Comparison of ENCODE assay signal across 20 cellular contexts in genomic region chr12:123284669-123285068, GRCh38. TPM values are rescaled to one million over a fixed set of nuclear protein-coding genes. Genes with fewer than 3 reads are reported as not detected.
DNase-seq lines count a peak whose midpoint lies in the region; ATAC-seq, FAIRE-seq and TF ChIP-seq lines count a peak whose summit lies in the region.
"Had no signal": no experiment of that assay in that cellular context is flagged by ENCODE, and none has a peak within 500 bp of the region (broad histone marks: within the 10 kb centered on the region; RNA-seq: fewer than 3 reads in every experiment).

No MANE protein-coding gene starts in this region.

- H2AFZ ChIP-seq in HepG2 (ENCODE audit: low read length) (no peak overlapping the region), K562 (ENCODE audit: low read depth, low read length) (no peak overlapping the region)

- H3K27ac Mint-ChIP-seq in CD14-positive monocyte: no peak overlapping the region
- H3K27ac Mint-ChIP-seq: B cell; CD4-positive, alpha-beta memory T cell; CD4-positive, CD25-positive, alpha-beta regulatory T cell; CD8-positive, alpha-beta memory T cell had no signal

- no peaks in the 10 kb centered on the region for H3K79me2 ChIP-seq in HepG2 (ENCODE audit: insufficient read depth, low read length)
- H3K79me2 ChIP-seq in K562 (ENCODE audit: control insufficient read depth, insufficient read depth, low read length): no peaks in the 10 kb centered on the region

- DNase-seq in HepG2 (ENCODE audit: low spot score) (no peak), right lobe of liver (no peak), K562 (ENCODE audit: extremely low read depth in 1 of 4, low spot score in 3 of 4) (no peak), CD14-positive monocyte (ENCODE audit: low spot score) (no peak)
- DNase-seq: AML-193; Caco-2; Calu3; CD4-positive, alpha-beta memory T cell; CD4-positive, CD25-positive, alpha-beta regulatory T cell; CD8-positive, alpha-beta memory T cell; DMS79 treated with DMSO at 0.1 percent for 48 hours; GF-D8 had no signal

- peaks cover 18% of the 10 kb centered on the region for H3K4me1 ChIP-seq in HepG2 (ENCODE audit: insufficient read depth, low read length)
- H3K4me1 ChIP-seq in right lobe of liver: no peaks in the 10 kb centered on the region
- peaks cover 0 to 3% of the 10 kb centered on the region in 2 experiments; a peak in 1 of 5 replicates for H3K4me1 ChIP-seq in K562 (replicated peaks in 1 of 2; ENCODE audit: control insufficient read depth in 2 of 2, insufficient read depth in 2 of 2, low read length in 2 of 2)
- H3K4me1 ChIP-seq: A549, Caco-2 had no signal

- no peaks in the 10 kb centered on the region for H3K27me3 Mint-ChIP-seq in CD14-positive monocyte (ENCODE audit: low read depth in 3 of 3)
- H3K27me3 Mint-ChIP-seq: B cell; CD4-positive, alpha-beta memory T cell; CD4-positive, CD25-positive, alpha-beta regulatory T cell; CD8-positive, alpha-beta memory T cell had no signal

- no peaks in the 10 kb centered on the region for H3K9me3 ChIP-seq in HepG2 (ENCODE audit: low read length)
- no peaks in the 10 kb centered on the region for H3K9me3 ChIP-seq in right lobe of liver
- no peaks in the 10 kb centered on the region for H3K9me3 ChIP-seq in K562 (replicated peaks; ENCODE audit: control insufficient read depth, insufficient read depth, low read depth, low read length)
- H3K9me3 ChIP-seq: A549; BLaER1 treated with 17β-estradiol and CSF1 and Interleukin-3, amounts not matched to agents 10 nM and 100 nM; Caco-2 had no signal

- TF ChIP-seq EP300 in HepG2 (IDR thresholded peaks at IDR 0.05; ENCODE audit: low read depth in 2 of 2, low read length in 2 of 2): no peak
- no peak for TF ChIP-seq EP300 in HepG2 (CRISPR knock-in tag; IDR thresholded peaks at IDR 0.05; ENCODE audit: borderline replicate concordance)
- TF ChIP-seq EP300 in K562 (IDR thresholded peaks at IDR 0.05; ENCODE audit: low read length): no peak

- no peak overlapping the region for H3K27ac ChIP-seq in HepG2 (ENCODE audit: extremely low read length, insufficient read depth, low read length)
- no peak overlapping the region for H3K27ac ChIP-seq in right lobe of liver
- no peak overlapping the region for H3K27ac ChIP-seq in K562 (ENCODE audit: extremely low read depth, low read depth, low read length)
- H3K27ac ChIP-seq: 22Rv1; A549; BLaER1 treated with 17β-estradiol and CSF1 and Interleukin-3, amounts not matched to agents 10 nM and 100 nM; C4-2B had no signal

- H3K27me3 ChIP-seq in HepG2 (ENCODE audit: control insufficient read depth in 1 of 2, insufficient read depth in 2 of 2, low read length in 2 of 2) (no peaks in the 10 kb centered on the region), right lobe of liver (no peaks in the 10 kb centered on the region), K562 (ENCODE audit: control insufficient read depth in 2 of 2, insufficient read depth in 2 of 2, low read length in 2 of 2) (no peaks in the 10 kb centered on the region)
- H3K27me3 ChIP-seq: BLaER1 treated with 17β-estradiol and CSF1 and Interleukin-3, amounts not matched to agents 10 nM and 100 nM had no signal

- peaks cover 9 to 14% of the 10 kb centered on the region in 2 donors for H3K36me3 Mint-ChIP-seq in CD14-positive monocyte

- H3K4me2 ChIP-seq in HepG2 (ENCODE audit: low read depth, low read length) (no peak overlapping the region; the same call in 1 of the 2 replicates), K562 (ENCODE audit: insufficient read depth, low read length) (no peak overlapping the region)
- H3K4me2 ChIP-seq: A549; BLaER1 treated with 17β-estradiol and CSF1 and Interleukin-3, amounts not matched to agents 10 nM and 100 nM had no signal

- intact Hi-C loops in HepG2 (cut with micrococcal nuclease; ENCODE audit: unreplicated experiment): no loop called here
- intact Hi-C loops in right lobe of liver (cut with DNase I): no loop called here
- intact Hi-C loops in K562 (cut with micrococcal nuclease): no loop called here
- intact Hi-C loops in CD14-positive monocyte (cut with micrococcal nuclease): no loop called here

- no peak overlapping the region for H3K9ac ChIP-seq in HepG2 (ENCODE audit: insufficient read depth, low read depth, low read length)
- no peak overlapping the region for H3K9ac ChIP-seq in K562 (ENCODE audit: insufficient read depth in 1 of 2, low read depth in 2 of 2, low read length in 2 of 2)
- H3K9ac ChIP-seq: BLaER1 treated with 17β-estradiol and CSF1 and Interleukin-3, amounts not matched to agents 10 nM and 100 nM had no signal

- ATAC-seq in HepG2 (no peak), right lobe of liver (no peak), K562 (no peak)
- ATAC-seq: A549 had no signal

- H3K36me3 ChIP-seq in HepG2 (replicated peaks in 1 of 2; ENCODE audit: control insufficient read depth in 1 of 2, insufficient read depth in 2 of 2, low read length in 2 of 2) (peaks cover 1 to 6% of the 10 kb centered on the region in 2 experiments; a peak in 2 of 5 replicates), right lobe of liver (peaks cover 0 to 8% (median under 1%) of the 10 kb centered on the region in 4 donors), K562 (ENCODE audit: control insufficient read depth, insufficient read depth, low read length) (peaks cover 9% of the 10 kb centered on the region; the same call in 2 of the 3 replicates)

- TF ChIP-seq RAD21 in HepG2 (CRISPR knock-in tag; IDR thresholded peaks at IDR 0.05) (no peak), K562 (CRISPR knock-in tag; conservative IDR thresholded peaks at IDR 0.05 in 1 of 2, IDR thresholded peaks at IDR 0.05 in 1 of 2) (no peak)

- BruUV-seq in HepG2 (replicated peaks; lab: Mats Ljungman, UMichigan) (no TSS peak), K562 (replicated peaks; lab: Mats Ljungman, UMichigan) (no TSS peak)

- H3K4me3 ChIP-seq in HepG2 (replicated peaks in 1 of 3; ENCODE audit: insufficient read depth in 1 of 3, low read depth in 2 of 3, low read length in 3 of 3) (no peak overlapping the region), right lobe of liver (no peak overlapping the region), K562 (no peak overlapping the region)
- H3K4me3 ChIP-seq: A549; BLaER1 treated with 17β-estradiol and CSF1 and Interleukin-3, amounts not matched to agents 10 nM and 100 nM had no signal

- CTCF ChIA-PET in HepG2 (lab: Yijun Ruan, JAX; ENCODE audit: low intra/inter-chr PET ratio, low total read pairs) (no interaction called here), K562 (lab: Yijun Ruan, JAX; ENCODE audit: low intra/inter-chr PET ratio) (no interaction called here)

- WGBS in HepG2 (ENCODE audit: low lambda C conversion rate): 93% methylated on average over 4 of the region's 4 CpGs
- 96% methylated on average over 4 of the region's 4 CpGs for WGBS in right lobe of liver (ENCODE audit: insufficient coverage, low coverage, low lambda C conversion rate, missing lambda C conversion rate)
- WGBS in K562 (ENCODE audit: insufficient coverage, low coverage, missing lambda C conversion rate): 92% methylated on average over 4 of the region's 4 CpGs

- H3K9me1 ChIP-seq in K562 (ENCODE audit: control insufficient read depth, insufficient read depth, low read length): no peaks in the 10 kb centered on the region

- TF ChIP-seq CTCF in HepG2 (CRISPR knock-in tag; IDR thresholded peaks at IDR 0.05): no peak
- no peak for TF ChIP-seq CTCF in right lobe of liver (IDR thresholded peaks at IDR 0.05)
- no peak for TF ChIP-seq CTCF in K562 (IDR thresholded peaks at IDR 0.05 in 2 of 3, conservative IDR thresholded peaks at IDR 0.05 in 1 of 3; ENCODE audit: insufficient read depth in 2 of 3, low read depth in 1 of 3, low read length in 3 of 3)
- no peak for TF ChIP-seq CTCF in CD14-positive monocyte (IDR thresholded peaks at IDR 0.05)

- no peaks in the 10 kb centered on the region for H3K9me3 Mint-ChIP-seq in CD14-positive monocyte
- H3K9me3 Mint-ChIP-seq: CD4-positive, alpha-beta memory T cell; CD4-positive, CD25-positive, alpha-beta regulatory T cell; CD8-positive, alpha-beta memory T cell had no signal

- no peaks in the 10 kb centered on the region for H4K20me1 ChIP-seq in HepG2 (ENCODE audit: insufficient read depth, low read length)
- H4K20me1 ChIP-seq in K562 (replicated peaks; ENCODE audit: control insufficient read depth, insufficient read depth, low read length): no peaks in the 10 kb centered on the region

- no peak overlapping the region for H3K4me3 Mint-ChIP-seq in CD14-positive monocyte
- H3K4me3 Mint-ChIP-seq: B cell; CD4-positive, alpha-beta memory T cell; CD4-positive, CD25-positive, alpha-beta regulatory T cell; CD8-positive, alpha-beta memory T cell had no signal

- no peak for TF ChIP-seq POLR2A in HepG2 (IDR thresholded peaks at IDR 0.05; ENCODE audit: insufficient read depth in 1 of 2, low read depth in 2 of 2, low read length in 2 of 2)
- no peak for TF ChIP-seq POLR2A in right lobe of liver (IDR thresholded peaks at IDR 0.05)
- TF ChIP-seq POLR2A in K562 (conservative IDR thresholded peaks at IDR 0.05): no peak

- FAIRE-seq in HepG2 (lab: Jason Lieb, UNC): no peak
- FAIRE-seq in K562 (lab: Jason Lieb, UNC): no peak
- FAIRE-seq: A549, D721Med, G401.6, GM19239 had no signal

- in situ Hi-C loops in HepG2 (cut with HindIII; ENCODE audit: extremely low pct_ligation_motif_present, low pct_unique_long_range_greater_than_20kb): no loop called here
- in situ Hi-C loops in K562 (cut with MboI): no loop called here

- H3K4me1 Mint-ChIP-seq in CD14-positive monocyte: peaks cover 4% of the 10 kb centered on the region
- H3K4me1 Mint-ChIP-seq: B cell; CD4-positive, alpha-beta memory T cell; CD4-positive, CD25-positive, alpha-beta regulatory T cell; CD8-positive, alpha-beta memory T cell had no signal

- POLR2A ChIA-PET in HepG2 (lab: Yijun Ruan, JAX): no interaction called here
- POLR2A ChIA-PET in K562 (lab: Yijun Ruan, JAX): interaction anchor here (0.6 kb wide), 1 partner anchor 106 kb away, joined by 3 read pairs; no protein-coding TSS in a partner anchor

RNA-seq across cellular contexts. Expression of gene CDK2AP1, which starts 13.0 kb away (rescaled TPM):
- total RNA-seq in HepG2 (2016; rRNA removed; fragmentation: Illumina TruSeq; extraction: Trizol): 124 and 127 TPM in 2 replicates
- total RNA-seq in HepG2 (2016; cell fraction: cytosol; rRNA removed; fragmentation: Illumina TruSeq; extraction: Trizol; ENCODE audit: low read depth): 231 and 242 TPM in 2 replicates
- total RNA-seq in HepG2 (2016; cell fraction: insoluble cytoplasmic fraction; rRNA removed; fragmentation: Illumina TruSeq; extraction: Trizol): 113 and 125 TPM in 2 replicates
- 398 and 408 TPM in 2 replicates for total RNA-seq in HepG2 (2016; cell fraction: membrane; rRNA removed; fragmentation: Illumina TruSeq; extraction: Trizol)
- 62.2 and 68.8 TPM in 2 replicates for total RNA-seq in HepG2 (2016; cell fraction: nucleus; rRNA removed; fragmentation: Illumina TruSeq; extraction: Trizol)
- polyA plus RNA-seq in HepG2 (2011; rRNA removed): 86.4 and 134 TPM in 2 replicates
- 58.8 and 85.6 TPM in 2 replicates for polyA plus RNA-seq in HepG2 (2011; cell fraction: cytosol; rRNA removed)
- 20.9 and 25.6 TPM in 2 replicates for polyA plus RNA-seq in HepG2 (2011; cell fraction: nucleus; rRNA removed)
- 65.6 and 68.7 TPM in 2 replicates for polyA plus RNA-seq in HepG2 (2012)
- 579 and 634 TPM in 2 replicates for polyA plus RNA-seq in HepG2 (2016; cell fraction: cytosol; fragmentation: Illumina TruSeq; extraction: Trizol; ENCODE audit: low read depth)
- 215 and 249 TPM in 2 replicates for polyA plus RNA-seq in HepG2 (2016; cell fraction: insoluble cytoplasmic fraction; fragmentation: Illumina TruSeq; extraction: Trizol; ENCODE audit: low read depth)
- 709 and 711 TPM in 2 replicates for polyA plus RNA-seq in HepG2 (2016; cell fraction: membrane; fragmentation: Illumina TruSeq; extraction: Trizol; ENCODE audit: low read depth)
- polyA plus RNA-seq in HepG2 (2016; cell fraction: nucleus; fragmentation: Illumina TruSeq; extraction: Trizol; ENCODE audit: insufficient read depth, low read depth): 153 and 155 TPM in 2 replicates
- 55.7 and 80.7 TPM in 2 replicates for polyA minus RNA-seq in HepG2 (2011; rRNA and poly(A)+ RNA removed; ENCODE audit: low replicate concordance)
- polyA minus RNA-seq in HepG2 (2011; cell fraction: cytosol; rRNA and poly(A)+ RNA removed): 29.3 and 31.7 TPM in 2 replicates
- polyA minus RNA-seq in HepG2 (2011; cell fraction: nucleus; rRNA and poly(A)+ RNA removed): 17.1 and 23.9 TPM in 2 replicates
- total RNA-seq in right lobe of liver: 10 to 100 TPM; 24.9 to 44.0 (median 33.0) TPM
- 10.7 and 13.8 TPM in 2 replicates for total RNA-seq in K562 (2011; cell fraction: chromatin; rRNA removed; ENCODE audit: low replicate concordance)
- total RNA-seq in K562 (2011; cell fraction: nucleolus; rRNA removed): 6.8 and 7.7 TPM in 2 replicates
- total RNA-seq in K562 (2011; cell fraction: nucleoplasm; rRNA removed): 12.2 and 23.9 TPM in 2 replicates
- total RNA-seq in K562 (2014; rRNA removed): 48.8 and 76.0 TPM in 2 replicates
- total RNA-seq in K562 (2014; rRNA removed; fragmentation: Illumina TruSeq; extraction: Trizol): 74.3 and 75.5 TPM in 2 replicates
- 53.4 and 56.5 TPM in 2 replicates for total RNA-seq in K562 (2015; rRNA removed; fragmentation: Illumina TruSeq; extraction: Trizol)
- total RNA-seq in K562 (2021): 57.9 and 64.7 TPM in 2 replicates
- 75.3 and 130 TPM in 2 replicates for polyA plus RNA-seq in K562 (2011; rRNA removed)
- polyA plus RNA-seq in K562 (2011; cell fraction: cytosol; rRNA removed): 33.0 and 59.0 TPM in 2 replicates
- 16.3 and 26.6 TPM in 2 replicates for polyA plus RNA-seq in K562 (2011; cell fraction: nucleus; rRNA removed)
- 37.3 and 64.5 TPM in 2 replicates for polyA plus RNA-seq in K562 (2012)
- polyA plus RNA-seq in K562 (2014; fragmentation: Illumina TruSeq; extraction: Trizol): 86.2 and 99.9 TPM in 2 replicates
- 10 to 100 TPM; 26.0 to 28.2 TPM for polyA plus RNA-seq in K562 (2014; fragmentation: Nextera tagmentation; extraction: Ambion mirVana)
- polyA plus RNA-seq in K562 (2014; rRNA removed): 59.2 and 83.0 TPM in 2 replicates
- polyA minus RNA-seq in K562 (2011; rRNA and poly(A)+ RNA removed): 33.6 and 45.3 TPM in 2 replicates
- polyA minus RNA-seq in K562 (2011; cell fraction: cytosol; rRNA and poly(A)+ RNA removed): 13.5 and 23.6 TPM in 2 replicates
- polyA minus RNA-seq in K562 (2011; cell fraction: nucleus; rRNA and poly(A)+ RNA removed): 5.1 and 7.8 TPM in 2 replicates
- 10 to 100 TPM; 44.5 to 58.4 TPM for polyA plus RNA-seq in CD14-positive monocyte

RNA-seq across cellular contexts. Expression of gene MTRFR, which starts 51.4 kb away (rescaled TPM):
- total RNA-seq in HepG2 (2016; rRNA removed; fragmentation: Illumina TruSeq; extraction: Trizol): 9.9 and 10.0 TPM in 2 replicates
- total RNA-seq in HepG2 (2016; cell fraction: cytosol; rRNA removed; fragmentation: Illumina TruSeq; extraction: Trizol; ENCODE audit: low read depth): 4.3 and 4.7 TPM in 2 replicates
- 10.1 and 11.8 TPM in 2 replicates for total RNA-seq in HepG2 (2016; cell fraction: insoluble cytoplasmic fraction; rRNA removed; fragmentation: Illumina TruSeq; extraction: Trizol)
- 7.4 and 8.2 TPM in 2 replicates for total RNA-seq in HepG2 (2016; cell fraction: membrane; rRNA removed; fragmentation: Illumina TruSeq; extraction: Trizol)
- total RNA-seq in HepG2 (2016; cell fraction: nucleus; rRNA removed; fragmentation: Illumina TruSeq; extraction: Trizol): 5.5 and 10.3 TPM in 2 replicates
- polyA plus RNA-seq in HepG2 (2011; rRNA removed): 6.6 and 7.1 TPM in 2 replicates
- polyA plus RNA-seq in HepG2 (2011; cell fraction: cytosol; rRNA removed): 8.7 and 9.8 TPM in 2 replicates
- polyA plus RNA-seq in HepG2 (2011; cell fraction: nucleus; rRNA removed): 5.2 and 6.4 TPM in 2 replicates
- 10.0 and 10.2 TPM in 2 replicates for polyA plus RNA-seq in HepG2 (2012)
- polyA plus RNA-seq in HepG2 (2016; cell fraction: cytosol; fragmentation: Illumina TruSeq; extraction: Trizol; ENCODE audit: low read depth): 3.1 and 3.9 TPM in 2 replicates
- polyA plus RNA-seq in HepG2 (2016; cell fraction: insoluble cytoplasmic fraction; fragmentation: Illumina TruSeq; extraction: Trizol; ENCODE audit: low read depth): 13.9 and 14.4 TPM in 2 replicates
- 4.7 and 4.9 TPM in 2 replicates for polyA plus RNA-seq in HepG2 (2016; cell fraction: membrane; fragmentation: Illumina TruSeq; extraction: Trizol; ENCODE audit: low read depth)
- polyA plus RNA-seq in HepG2 (2016; cell fraction: nucleus; fragmentation: Illumina TruSeq; extraction: Trizol; ENCODE audit: insufficient read depth, low read depth): 10.7 and 11.4 TPM in 2 replicates
- polyA minus RNA-seq in HepG2 (2011; rRNA and poly(A)+ RNA removed; ENCODE audit: low replicate concordance): 16.6 and 38.7 TPM in 2 replicates
- polyA minus RNA-seq in HepG2 (2011; cell fraction: cytosol; rRNA and poly(A)+ RNA removed): 3.7 and 7.1 TPM in 2 replicates
- polyA minus RNA-seq in HepG2 (2011; cell fraction: nucleus; rRNA and poly(A)+ RNA removed): 17.9 and 18.5 TPM in 2 replicates
- total RNA-seq in right lobe of liver: 1 to 10 TPM; 6.5 to 8.6 (median 7.4) TPM
- 43.4 and 69.0 TPM in 2 replicates for total RNA-seq in K562 (2011; cell fraction: chromatin; rRNA removed; ENCODE audit: low replicate concordance)
- 60.1 and 65.2 TPM in 2 replicates for total RNA-seq in K562 (2011; cell fraction: nucleolus; rRNA removed)
- total RNA-seq in K562 (2011; cell fraction: nucleoplasm; rRNA removed): 57.9 and 58.3 TPM in 2 replicates
- total RNA-seq in K562 (2014; rRNA removed): 23.4 and 26.4 TPM in 2 replicates
- 32.5 and 34.7 TPM in 2 replicates for total RNA-seq in K562 (2014; rRNA removed; fragmentation: Illumina TruSeq; extraction: Trizol)
- 45.5 and 50.9 TPM in 2 replicates for total RNA-seq in K562 (2015; rRNA removed; fragmentation: Illumina TruSeq; extraction: Trizol)
- total RNA-seq in K562 (2021): 23.1 and 24.0 TPM in 2 replicates
- 15.2 and 16.7 TPM in 2 replicates for polyA plus RNA-seq in K562 (2011; rRNA removed)
- 23.7 and 26.5 TPM in 2 replicates for polyA plus RNA-seq in K562 (2011; cell fraction: cytosol; rRNA removed)
- polyA plus RNA-seq in K562 (2011; cell fraction: nucleus; rRNA removed): 7.3 and 10.9 TPM in 2 replicates
- polyA plus RNA-seq in K562 (2012): 19.2 and 25.8 TPM in 2 replicates
- polyA plus RNA-seq in K562 (2014; fragmentation: Illumina TruSeq; extraction: Trizol): 33.3 and 37.1 TPM in 2 replicates
- polyA plus RNA-seq in K562 (2014; fragmentation: Nextera tagmentation; extraction: Ambion mirVana): 10 to 100 TPM; 52.6 to 55.6 TPM
- polyA plus RNA-seq in K562 (2014; rRNA removed): 29.6 and 32.3 TPM in 2 replicates
- polyA minus RNA-seq in K562 (2011; rRNA and poly(A)+ RNA removed): 18.5 and 22.0 TPM in 2 replicates
- polyA minus RNA-seq in K562 (2011; cell fraction: cytosol; rRNA and poly(A)+ RNA removed): 15.7 and 18.5 TPM in 2 replicates
- polyA minus RNA-seq in K562 (2011; cell fraction: nucleus; rRNA and poly(A)+ RNA removed): 16.8 and 24.9 TPM in 2 replicates
- 1 to 10 TPM; 1.7 to 2.1 TPM for polyA plus RNA-seq in CD14-positive monocyte

RNA-seq across cellular contexts. Expression of gene MPHOSPH9, which starts 51.7 kb away (rescaled TPM):
- 63.4 and 105 TPM in 2 replicates for total RNA-seq in HepG2 (2016; rRNA removed; fragmentation: Illumina TruSeq; extraction: Trizol)
- total RNA-seq in HepG2 (2016; cell fraction: cytosol; rRNA removed; fragmentation: Illumina TruSeq; extraction: Trizol; ENCODE audit: low read depth): 22.5 and 26.3 TPM in 2 replicates
- total RNA-seq in HepG2 (2016; cell fraction: insoluble cytoplasmic fraction; rRNA removed; fragmentation: Illumina TruSeq; extraction: Trizol): 66.9 and 102 TPM in 2 replicates
- total RNA-seq in HepG2 (2016; cell fraction: membrane; rRNA removed; fragmentation: Illumina TruSeq; extraction: Trizol): 48.3 and 55.1 TPM in 2 replicates
- total RNA-seq in HepG2 (2016; cell fraction: nucleus; rRNA removed; fragmentation: Illumina TruSeq; extraction: Trizol): 87.6 and 95.5 TPM in 2 replicates
- polyA plus RNA-seq in HepG2 (2011; rRNA removed): 12.8 and 20.3 TPM in 2 replicates
- polyA plus RNA-seq in HepG2 (2011; cell fraction: cytosol; rRNA removed): 4.1 and 6.0 TPM in 2 replicates
- 15.1 and 19.3 TPM in 2 replicates for polyA plus RNA-seq in HepG2 (2011; cell fraction: nucleus; rRNA removed)
- 10.8 and 17.4 TPM in 2 replicates for polyA plus RNA-seq in HepG2 (2012)
- 3.7 and 5.2 TPM in 2 replicates for polyA plus RNA-seq in HepG2 (2016; cell fraction: cytosol; fragmentation: Illumina TruSeq; extraction: Trizol; ENCODE audit: low read depth)
- 42.2 and 54.4 TPM in 2 replicates for polyA plus RNA-seq in HepG2 (2016; cell fraction: insoluble cytoplasmic fraction; fragmentation: Illumina TruSeq; extraction: Trizol; ENCODE audit: low read depth)
- polyA plus RNA-seq in HepG2 (2016; cell fraction: membrane; fragmentation: Illumina TruSeq; extraction: Trizol; ENCODE audit: low read depth): 9.7 and 16.5 TPM in 2 replicates
- polyA plus RNA-seq in HepG2 (2016; cell fraction: nucleus; fragmentation: Illumina TruSeq; extraction: Trizol; ENCODE audit: insufficient read depth, low read depth): 50.0 and 51.4 TPM in 2 replicates
- 9.0 and 29.0 TPM in 2 replicates for polyA minus RNA-seq in HepG2 (2011; rRNA and poly(A)+ RNA removed; ENCODE audit: low replicate concordance)
- polyA minus RNA-seq in HepG2 (2011; cell fraction: cytosol; rRNA and poly(A)+ RNA removed): 28.6 and 33.4 TPM in 2 replicates
- polyA minus RNA-seq in HepG2 (2011; cell fraction: nucleus; rRNA and poly(A)+ RNA removed): 80.9 and 119 TPM in 2 replicates
- 10 to 100 TPM; 14.5 to 25.7 (median 19.1) TPM for total RNA-seq in right lobe of liver
- 95.6 and 362 TPM in 2 replicates for total RNA-seq in K562 (2011; cell fraction: chromatin; rRNA removed; ENCODE audit: low replicate concordance)
- total RNA-seq in K562 (2011; cell fraction: nucleolus; rRNA removed): 57.4 and 73.7 TPM in 2 replicates
- total RNA-seq in K562 (2011; cell fraction: nucleoplasm; rRNA removed): 121 and 152 TPM in 2 replicates
- 59.3 and 63.6 TPM in 2 replicates for total RNA-seq in K562 (2014; rRNA removed)
- 78.6 and 87.5 TPM in 2 replicates for total RNA-seq in K562 (2014; rRNA removed; fragmentation: Illumina TruSeq; extraction: Trizol)
- 97.0 and 103 TPM in 2 replicates for total RNA-seq in K562 (2015; rRNA removed; fragmentation: Illumina TruSeq; extraction: Trizol)
- total RNA-seq in K562 (2021): 54.5 and 60.0 TPM in 2 replicates
- polyA plus RNA-seq in K562 (2011; rRNA removed): 53.2 and 61.1 TPM in 2 replicates
- 8.5 and 16.3 TPM in 2 replicates for polyA plus RNA-seq in K562 (2011; cell fraction: cytosol; rRNA removed)
- 44.8 and 56.5 TPM in 2 replicates for polyA plus RNA-seq in K562 (2011; cell fraction: nucleus; rRNA removed)
- polyA plus RNA-seq in K562 (2012): 21.3 and 22.8 TPM in 2 replicates
- 38.5 and 45.8 TPM in 2 replicates for polyA plus RNA-seq in K562 (2014; fragmentation: Illumina TruSeq; extraction: Trizol)
- polyA plus RNA-seq in K562 (2014; fragmentation: Nextera tagmentation; extraction: Ambion mirVana): 10 to 100 TPM; 14.2 to 22.5 TPM
- polyA plus RNA-seq in K562 (2014; rRNA removed): 50.1 and 53.3 TPM in 2 replicates
- polyA minus RNA-seq in K562 (2011; rRNA and poly(A)+ RNA removed): 105 and 130 TPM in 2 replicates
- polyA minus RNA-seq in K562 (2011; cell fraction: cytosol; rRNA and poly(A)+ RNA removed): 26.8 and 38.2 TPM in 2 replicates
- polyA minus RNA-seq in K562 (2011; cell fraction: nucleus; rRNA and poly(A)+ RNA removed): 78.4 and 135 TPM in 2 replicates
- 10 to 100 TPM in 1 of 2 donors, 1 to 10 TPM in 1; 6.3 to 14.1 TPM for polyA plus RNA-seq in CD14-positive monocyte
